ENCODE assay signal across 14 cellular contexts in genomic region chr3:190320594-190321362, GRCh38. TPM values are rescaled to one million over a fixed set of nuclear protein-coding genes. Genes with fewer than 3 reads are reported as not detected.
DNase-seq lines count a peak whose midpoint lies in the region; ATAC-seq, FAIRE-seq and TF ChIP-seq lines count a peak whose summit lies in the region.
"Had no signal": no experiment of that assay in that cellular context is flagged by ENCODE, and none has a peak within 500 bp of the region (broad histone marks: within the 10 kb centered on the region; RNA-seq: fewer than 3 reads in every experiment).

No MANE protein-coding gene starts in this region.

- no peaks in the 10 kb centered on the region for H3K27me3 Mint-ChIP-seq in MCF 10A (ENCODE audit: insufficient read depth, unreplicated experiment)

- H2BK12ac ChIP-seq in H1 (ENCODE audit: low read depth, low read length) (no peak overlapping the region), mesenchymal stem cell (ENCODE audit: low read length in 2 of 2) (no peak overlapping the region)

- H3K9me3 ChIP-seq in breast epithelium (no peaks in the 10 kb centered on the region), H1 (ENCODE audit: insufficient read depth in 2 of 2, low read depth in 1 of 2, low read length in 1 of 2) (no peaks in the 10 kb centered on the region), mesenchymal stem cell (ENCODE audit: control insufficient read depth, low read length) (no peaks in the 10 kb centered on the region), GM23248 (ENCODE audit: low read depth) (no peaks in the 10 kb centered on the region)
- H3K9me3 ChIP-seq: vagina had no signal

- H2AFZ ChIP-seq in H1 (ENCODE audit: low read length) (no peak overlapping the region), mesenchymal stem cell (ENCODE audit: low read depth, low read length) (no peak overlapping the region), GM23248 (no peak overlapping the region)

- no peaks in the 10 kb centered on the region for H3K9me3 Mint-ChIP-seq in MCF 10A (ENCODE audit: unreplicated experiment)
- H3K9me3 Mint-ChIP-seq: activated T-helper 1 cell treated with anti-CD3 and anti-CD28 coated beads, Interleukin-12 subunit alpha, Interleukin-12 subunit beta, Interleukin-2, Interleukin-4 antibody, amounts not matched to agents 30 ng/mL and 10 ng/mL and 1 ng/mL, durations not matched to agents 14 hours and 24 hours and 36 hours; memory B cell had no signal

- no peak overlapping the region for H2BK15ac ChIP-seq in H1 (ENCODE audit: low read length)
- no peak overlapping the region for H2BK15ac ChIP-seq in mesenchymal stem cell (ENCODE audit: low read depth, poor library complexity, severe bottlenecking)

- no peak overlapping the region for H3K23ac ChIP-seq in H1 (ENCODE audit: insufficient read length)
- no peak overlapping the region for H3K23ac ChIP-seq in mesenchymal stem cell (ENCODE audit: low read length in 2 of 2)

- peak overlapping the region; percentile 44 to 78; a peak in 3 of 4 replicates for H3K4me2 ChIP-seq in H1 (ENCODE audit: insufficient read depth in 1 of 2, low read depth in 2 of 2, low read length in 2 of 2)
- peak overlapping the region; percentile 56 for H3K4me2 ChIP-seq in mesenchymal stem cell (ENCODE audit: low read length, poor library complexity, severe bottlenecking)
- H3K4me2 ChIP-seq in GM23248 (ENCODE audit: unreplicated experiment): no peak overlapping the region

- no peak for FAIRE-seq in H1 (lab: Jason Lieb, UNC)
- FAIRE-seq: GM12891 had no signal

- in situ Hi-C loops in GM23248 (cut with MboI): loop anchor here (10.0 kb wide), 2 partner anchors 96 to 356 kb away; no protein-coding TSS in a partner anchor

- H3K36me3 Mint-ChIP-seq in MCF 10A (ENCODE audit: insufficient read depth, unreplicated experiment): peaks cover 46% of the 10 kb centered on the region
- H3K36me3 Mint-ChIP-seq: memory B cell had no signal

- no peaks in the 10 kb centered on the region for H3K9me2 ChIP-seq in GM23248 (ENCODE audit: insufficient read depth)

- no peaks in the 10 kb centered on the region for H3F3A ChIP-seq in GM23248 (ENCODE audit: insufficient read depth)

- H2BK20ac ChIP-seq in H1 (ENCODE audit: low read length): no peak overlapping the region

- TF ChIP-seq POLR2A in breast epithelium (IDR thresholded peaks at IDR 0.05) (no peak), H1 (IDR thresholded peaks at IDR 0.05; ENCODE audit: control extremely low read depth in 1 of 2, low read depth in 2 of 2, low read length in 2 of 2) (no peak)

- peak overlapping the region; percentile 95 for H3K4me3 Mint-ChIP-seq in MCF 10A (ENCODE audit: unreplicated experiment)

- H3K27ac ChIP-seq in breast epithelium: no peak overlapping the region
- no peak overlapping the region for H3K27ac ChIP-seq in H1 (ENCODE audit: low read depth, low read length)
- H3K27ac ChIP-seq in mesenchymal stem cell (ENCODE audit: low read length, poor library complexity, severe bottlenecking): peak overlapping the region; percentile 70
- H3K27ac ChIP-seq in GM23248: no peak overlapping the region
- H3K27ac ChIP-seq: vagina had no signal

- H3K36me3 ChIP-seq in breast epithelium (no peaks in the 10 kb centered on the region), H1 (ENCODE audit: control insufficient read depth in 2 of 4, insufficient read depth in 4 of 4, low read length in 3 of 4) (no peaks in the 10 kb centered on the region), mesenchymal stem cell (ENCODE audit: control insufficient read depth in 1 of 2, insufficient read depth in 2 of 2, low read depth in 1 of 2, low read length in 2 of 2) (no peaks in the 10 kb centered on the region), GM23248 (ENCODE audit: low read depth) (no peaks in the 10 kb centered on the region)
- H3K36me3 ChIP-seq: vagina had no signal

- H3K4ac ChIP-seq in H1 (replicated peaks; ENCODE audit: insufficient read length, low read depth, low read length) (no peak overlapping the region), mesenchymal stem cell (ENCODE audit: low read depth in 1 of 2, low read length in 2 of 2) (no peak overlapping the region)

- intact Hi-C loops in MCF 10A (cut with micrococcal nuclease) (loop anchor here (1.0 to 5.0 kb wide), 3 partner anchors 90 to 359 kb away; no protein-coding TSS in a partner anchor), breast epithelium (cut with DNase I; ENCODE audit: low total_unique reads) (no loop called here)

- H4K8ac ChIP-seq in H1 (ENCODE audit: extremely low read depth, insufficient read depth, low read length) (no peak overlapping the region), mesenchymal stem cell (ENCODE audit: low read length) (no peak overlapping the region)

- CTCF ChIA-PET in MCF 10A (lab: Yijun Ruan, JAX): interaction anchor here (0.5 to 11.2 kb wide), 18 partner anchors 16 to 1048 kb away, joined by 3 to 195 read pairs (median 8); no protein-coding TSS in a partner anchor
- CTCF ChIA-PET in H1 (lab: Charles Lee; ENCODE audit: partially characterized antibody): interaction anchor here (1.0 to 6.3 kb wide), 19 partner anchors 14 to 365 kb away, joined by 3 to 54 read pairs (median 6); no protein-coding TSS in a partner anchor

- H3K9ac ChIP-seq in H1 (replicated peaks in 1 of 4; ENCODE audit: extremely low read depth in 1 of 4, low read depth in 3 of 4, low read length in 3 of 4) (no peak overlapping the region), mesenchymal stem cell (ENCODE audit: low read length) (no peak overlapping the region), GM23248 (no peak overlapping the region)

- no peak overlapping the region for H4K5ac ChIP-seq in H1 (ENCODE audit: insufficient read length, low read depth, low read length)

- peak overlapping the region in 1 of 3 donors; percentile 58 for H3K4me3 ChIP-seq in breast epithelium
- H3K4me3 ChIP-seq in H1 (ENCODE audit: extremely low read depth in 1 of 4, insufficient read depth in 2 of 4, low read depth in 3 of 4, low read length in 4 of 4): peak overlapping the region in 3 of 4 experiments; percentile 76 to 79 (median 78); a peak in 3 of 8 replicates
- H3K4me3 ChIP-seq in mesenchymal stem cell (ENCODE audit: insufficient read depth in 1 of 2, low read depth in 1 of 2, low read length in 2 of 2): peak overlapping the region in 1 of 2 experiments; percentile 30
- no peak overlapping the region for H3K4me3 ChIP-seq in GM23248

- H3K79me2 ChIP-seq in H1 (ENCODE audit: control insufficient read depth in 1 of 2, insufficient read depth in 2 of 2, low read length in 2 of 2): no peaks in the 10 kb centered on the region
- no peaks in the 10 kb centered on the region for H3K79me2 ChIP-seq in GM23248 (ENCODE audit: insufficient read depth)

- H4K20me1 ChIP-seq in H1 (replicated peaks in 1 of 2; ENCODE audit: control insufficient read depth in 1 of 2, insufficient read depth in 2 of 2, low read length in 2 of 2) (no peaks in the 10 kb centered on the region), GM23248 (ENCODE audit: insufficient read depth) (no peaks in the 10 kb centered on the region)

- H3K27me3 ChIP-seq in breast epithelium (no peaks in the 10 kb centered on the region), H1 (replicated peaks in 1 of 4; ENCODE audit: control insufficient read depth in 3 of 4, extremely low read depth in 1 of 4, insufficient read depth in 3 of 4, low read length in 3 of 4) (peaks cover 0 to 7% (median 6%) of the 10 kb centered on the region in 4 experiments; a peak in 5 of 7 replicates), mesenchymal stem cell (ENCODE audit: control insufficient read depth in 1 of 2, insufficient read depth in 1 of 2, low read length in 2 of 2) (peaks cover 0 to 6% of the 10 kb centered on the region in 2 experiments), GM23248 (replicated peaks; ENCODE audit: insufficient read depth) (no peaks in the 10 kb centered on the region)
- H3K27me3 ChIP-seq: vagina had no signal

- peak overlapping the region; percentile 96 for H3K27ac Mint-ChIP-seq in MCF 10A (ENCODE audit: low read depth, unreplicated experiment)
- H3K27ac Mint-ChIP-seq: activated T-helper 1 cell treated with anti-CD3 and anti-CD28 coated beads, Interleukin-12 subunit alpha, Interleukin-12 subunit beta, Interleukin-2, Interleukin-4 antibody, amounts not matched to agents 30 ng/mL and 10 ng/mL and 1 ng/mL, durations not matched to agents 14 hours and 24 hours and 36 hours; memory B cell had no signal

- H3K4me1 ChIP-seq in breast epithelium (no peaks in the 10 kb centered on the region), H1 (replicated peaks in 1 of 4; ENCODE audit: control insufficient read depth in 3 of 4, insufficient read depth in 4 of 4, low read length in 3 of 4) (peaks cover 2 to 12% (median 6%) of the 10 kb centered on the region in 4 experiments; a peak in 5 of 7 replicates), mesenchymal stem cell (ENCODE audit: control insufficient read depth, insufficient read depth, low read depth, low read length) (peaks cover 7% of the 10 kb centered on the region), GM23248 (ENCODE audit: insufficient read depth) (peaks cover 6% of the 10 kb centered on the region)

- H3K18ac ChIP-seq in H1 (ENCODE audit: extremely low read depth, low read length) (no peak overlapping the region), mesenchymal stem cell (ENCODE audit: low read depth in 1 of 2, low read length in 2 of 2) (no peak overlapping the region)

- ATAC-seq in GM18858 (IDR thresholded peaks at IDR 0.05; ENCODE audit: unreplicated experiment): no peak
- no peak for ATAC-seq in HG03520 (IDR thresholded peaks at IDR 0.05; ENCODE audit: unreplicated experiment)

- POLR2A ChIA-PET in MCF 10A (lab: Yijun Ruan, JAX): interaction anchor here (0.6 to 11.9 kb wide), 31 partner anchors 7 to 465 kb away, joined by 3 to 215 read pairs (median 10); partner anchors contain the start of gene IL1RAP
- POLR2A ChIA-PET in H1 (lab: Charles Lee; ENCODE audit: partially characterized antibody): interaction anchor here (1.2 kb wide), 1 partner anchor 82 kb away, joined by 3 read pairs; no protein-coding TSS in a partner anchor

- H4K91ac ChIP-seq in H1 (replicated peaks; ENCODE audit: insufficient read length, low read length) (no peak overlapping the region), mesenchymal stem cell (ENCODE audit: low read length) (no peak overlapping the region)

- 85% methylated on average over 7 of the region's 7 CpGs; no CpG with 5 or more reads in 1 of the 2 experiments for WGBS in H1 (ENCODE audit: extremely low coverage in 1 of 2, insufficient coverage in 1 of 2, insufficient read length in 1 of 2, insufficient replicate concordance in 2 of 2, low coverage in 1 of 2, low lambda C conversion rate in 2 of 2, missing lambda C conversion rate in 1 of 2), 2 experiments
- over 99% methylated on average over 5 of the region's 7 CpGs for WGBS in mesenchymal stem cell
- WGBS in GM23248 (ENCODE audit: low coverage in 1 of 2, low lambda C conversion rate in 2 of 2, missing lambda C conversion rate in 2 of 2), 2 experiments: 94 to 96% methylated on average over 7 of the region's 7 CpGs

- no peak overlapping the region for H2AK5ac ChIP-seq in H1 (ENCODE audit: low read depth, low read length)
- H2AK5ac ChIP-seq in mesenchymal stem cell (ENCODE audit: low read length, severe bottlenecking): no peak overlapping the region

- H3K79me1 ChIP-seq in H1 (ENCODE audit: low read depth, low read length) (no peaks in the 10 kb centered on the region), mesenchymal stem cell (replicated peaks; ENCODE audit: low read length, poor library complexity, severe bottlenecking) (peaks cover 2% of the 10 kb centered on the region)

- peaks cover 6% of the 10 kb centered on the region; the same call in 1 of the 2 replicates for H3K23me2 ChIP-seq in H1 (ENCODE audit: low read depth, low read length)

- H3K14ac ChIP-seq in H1 (ENCODE audit: insufficient read length): no peak overlapping the region
- no peak overlapping the region for H3K14ac ChIP-seq in mesenchymal stem cell (ENCODE audit: low read length in 2 of 2)

- DNase-seq in MCF 10A (ENCODE audit: unreplicated experiment) (no peak), breast epithelium (ENCODE audit: low spot score in 2 of 2) (no peak), H1 (ENCODE audit: low read depth in 1 of 2, low spot score in 2 of 2) (no peak), mesenchymal stem cell (no peak), NCI-H510A treated with DMSO at 0.1 percent for 48 hours (lab: John Stamatoyannopoulos, UW) (no peak), GM23248 (no peak)
- DNase-seq: AML-193, hypothalamus had no signal

- H2BK120ac ChIP-seq in H1 (replicated peaks; ENCODE audit: low read depth, low read length) (no peak overlapping the region), mesenchymal stem cell (ENCODE audit: low read depth, low read length) (no peak overlapping the region)

- BruUV-seq in MCF 10A (replicated peaks; lab: Mats Ljungman, UMichigan): no TSS peak

- H3K4me1 Mint-ChIP-seq in MCF 10A (ENCODE audit: insufficient read depth, unreplicated experiment): peaks cover 44% of the 10 kb centered on the region

- TF ChIP-seq RAD21 in H1 (IDR thresholded peaks at IDR 0.05 in 1 of 2, conservative IDR thresholded peaks at IDR 0.05 in 1 of 2; ENCODE audit: low read depth in 2 of 2, low read length in 2 of 2): no peak

- no peak overlapping the region for H2BK5ac ChIP-seq in H1 (ENCODE audit: low read depth, low read length)
- no peak overlapping the region for H2BK5ac ChIP-seq in mesenchymal stem cell (ENCODE audit: low read depth, low read length, poor library complexity, severe bottlenecking)

- TF ChIP-seq EP300 in H1 (IDR thresholded peaks at IDR 0.05; ENCODE audit: borderline replicate concordance in 1 of 2, low read depth in 2 of 2, low read length in 2 of 2): no peak

- H3K56ac ChIP-seq in H1 (replicated peaks; ENCODE audit: insufficient read length, low read depth, low read length): no peak overlapping the region

- TF ChIP-seq CTCF in MCF 10A (IDR thresholded peaks at IDR 0.05; ENCODE audit: unreplicated experiment) (no peak), breast epithelium (IDR thresholded peaks at IDR 0.05) (no peak), H1 (IDR thresholded peaks at IDR 0.05; ENCODE audit: control extremely low read depth in 1 of 3, insufficient read depth in 1 of 3, low read depth in 1 of 3, low read length in 3 of 3) (no peak)

RNA-seq across cellular contexts. Expression of gene CLDN1, which starts 1.5 kb away (rescaled TPM):
- total RNA-seq in MCF 10A (2022): 197 and 263 TPM in 2 replicates
- total RNA-seq in breast epithelium: 10 to 100 TPM in 1 of 3 donors, 1 to 10 TPM in 1, under 1 TPM in 1; 0.80 to 51.8 (median 2.9) TPM
- total RNA-seq in H1 (2021; fragmentation: NEBNext Ultra II Directional; extraction: Animal tissue kit (Norgen Biotek cat#: 25700)): 3.0 and 3.1 TPM in 2 replicates
- 3.8 and 6.1 TPM in 2 replicates for polyA plus RNA-seq in H1 (2011; rRNA removed)
- 5.1 TPM for polyA plus RNA-seq in H1 (2011; cell fraction: cytosol; rRNA removed)
- polyA plus RNA-seq in H1 (2011; cell fraction: nucleus; rRNA removed): 2.1 TPM
- 3.2 to 4.5 TPM (median 4.2 TPM) in 4 replicates for polyA plus RNA-seq in H1 (2012, experiment 1 of 2)
- polyA plus RNA-seq in H1 (2012, experiment 2 of 2): 0.88 TPM
- 5.5 TPM for polyA plus RNA-seq in H1 (2013, experiment 1 of 2)
- polyA plus RNA-seq in H1 (2013, experiment 2 of 2): 6.6 TPM
- polyA minus RNA-seq in H1 (2011; rRNA and poly(A)+ RNA removed): 6.7 and 10.5 TPM in 2 replicates
- polyA minus RNA-seq in H1 (2011; cell fraction: cytosol; rRNA and poly(A)+ RNA removed): 2.1 TPM
- polyA minus RNA-seq in H1 (2011; cell fraction: nucleus; rRNA and poly(A)+ RNA removed): 6.9 TPM
- 13.4 TPM for polyA plus RNA-seq in mesenchymal stem cell (2013, experiment 1 of 2)
- 14.1 TPM for polyA plus RNA-seq in mesenchymal stem cell (2013, experiment 2 of 2)
- 0.32 and 0.38 TPM in 2 replicates for total RNA-seq in GM23248 (2014; rRNA removed; shearing (Covaris generic))
- 0.19 and 0.28 TPM in 2 replicates for polyA plus RNA-seq in GM23248 (2016; fragmentation: Nextera tagmentation; extraction: Ambion mirVana)
